Comparison of ENCODE assay signal across 14 cellular contexts in genomic region chr1:213970193-213970592, GRCh38. TPM values are rescaled to one million over a fixed set of nuclear protein-coding genes. Genes with fewer than 3 reads are reported as not detected.
DNase-seq lines count a peak whose midpoint lies in the region; ATAC-seq lines count a peak whose summit lies in the region.
"Had no signal": no experiment of that assay in that cellular context is flagged by ENCODE, and none has a peak within 500 bp of the region (broad histone marks: within the 10 kb centered on the region; RNA-seq: fewer than 3 reads in every experiment).

No MANE protein-coding gene starts in this region.

- ATAC-seq in HG03097 (IDR thresholded peaks at IDR 0.05; ENCODE audit: low FRiP score, unreplicated experiment) (no peak), GM19351 (IDR thresholded peaks at IDR 0.05; ENCODE audit: unreplicated experiment) (no peak), GM18861 (IDR thresholded peaks at IDR 0.05; ENCODE audit: unreplicated experiment) (no peak)
- ATAC-seq: HepG2 had no signal

- DNase-seq in Daoy (ENCODE audit: low read depth) (peak; percentile 54), NCI-H69 (lab: John Stamatoyannopoulos, UW) (peak; percentile 63), astrocyte of the hippocampus (ENCODE audit: low read depth, low spot score) (peak; percentile 78), iris pigment epithelial cell (ENCODE audit: low read depth) (peak; percentile 10), NCI-H1694 (lab: John Stamatoyannopoulos, UW) (no peak)
- DNase-seq: C1 segment of cervical spinal cord; CD4-positive, alpha-beta T cell; DMS53; GOT3; HFFc6 had no signal

RNA-seq across cellular contexts. Expression of gene PROX1, which starts 17.6 kb away (rescaled TPM):
- 0.98 and 1.5 TPM in 2 replicates for total RNA-seq in Daoy (2014; rRNA removed; shearing (Covaris generic))
